Comparison of ENCODE assay signal across 8 cellular contexts in the genomic region with DNA sequence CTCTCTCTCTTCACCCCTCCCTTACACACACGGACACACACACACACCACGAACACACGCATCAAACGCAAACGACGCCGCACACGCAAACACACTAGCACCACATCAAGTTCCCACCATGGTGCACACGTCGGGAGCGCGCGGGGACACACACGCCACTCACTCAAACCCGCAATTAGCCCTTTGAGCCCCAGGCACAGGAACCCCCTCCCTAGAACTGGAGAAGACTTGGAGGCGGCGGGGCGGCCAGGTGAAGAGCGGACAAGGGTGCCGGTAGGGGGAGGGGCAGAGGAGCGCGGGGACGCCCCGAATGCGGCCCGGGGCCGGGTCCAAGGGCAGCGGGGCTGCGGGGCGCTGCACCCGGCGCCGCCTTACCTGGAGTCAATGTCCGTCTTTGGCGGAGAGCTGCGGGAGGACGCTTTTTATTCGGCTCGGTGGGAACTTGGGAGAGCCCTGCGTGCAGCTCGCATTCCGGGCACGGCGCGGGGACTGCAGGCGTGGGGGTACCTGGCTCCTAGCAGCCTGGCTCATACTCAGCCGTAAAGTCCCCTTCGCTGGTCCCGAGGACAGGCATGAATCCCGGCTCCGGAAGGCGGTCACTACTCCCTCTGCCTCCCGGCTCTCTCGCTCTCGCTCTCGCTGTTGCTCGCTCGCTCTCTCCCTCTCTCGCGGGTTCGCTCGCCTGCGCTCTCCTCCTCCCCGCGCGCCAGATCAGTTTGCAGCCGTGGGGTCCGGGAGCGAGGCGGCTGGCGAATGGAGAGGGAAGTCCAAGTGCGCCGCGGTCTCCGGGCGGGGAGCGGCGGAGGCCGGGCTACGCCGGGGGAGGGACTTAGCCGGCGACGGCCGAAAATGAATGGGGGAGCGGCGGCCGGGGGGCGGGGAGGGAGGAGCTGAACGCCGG. TPM values are rescaled to one million over a fixed set of nuclear protein-coding genes. Genes with fewer than 3 reads are reported as not detected.
DNase-seq lines count a peak whose midpoint lies in the region; ATAC-seq, FAIRE-seq and TF ChIP-seq lines count a peak whose summit lies in the region.

A gene with protein sequence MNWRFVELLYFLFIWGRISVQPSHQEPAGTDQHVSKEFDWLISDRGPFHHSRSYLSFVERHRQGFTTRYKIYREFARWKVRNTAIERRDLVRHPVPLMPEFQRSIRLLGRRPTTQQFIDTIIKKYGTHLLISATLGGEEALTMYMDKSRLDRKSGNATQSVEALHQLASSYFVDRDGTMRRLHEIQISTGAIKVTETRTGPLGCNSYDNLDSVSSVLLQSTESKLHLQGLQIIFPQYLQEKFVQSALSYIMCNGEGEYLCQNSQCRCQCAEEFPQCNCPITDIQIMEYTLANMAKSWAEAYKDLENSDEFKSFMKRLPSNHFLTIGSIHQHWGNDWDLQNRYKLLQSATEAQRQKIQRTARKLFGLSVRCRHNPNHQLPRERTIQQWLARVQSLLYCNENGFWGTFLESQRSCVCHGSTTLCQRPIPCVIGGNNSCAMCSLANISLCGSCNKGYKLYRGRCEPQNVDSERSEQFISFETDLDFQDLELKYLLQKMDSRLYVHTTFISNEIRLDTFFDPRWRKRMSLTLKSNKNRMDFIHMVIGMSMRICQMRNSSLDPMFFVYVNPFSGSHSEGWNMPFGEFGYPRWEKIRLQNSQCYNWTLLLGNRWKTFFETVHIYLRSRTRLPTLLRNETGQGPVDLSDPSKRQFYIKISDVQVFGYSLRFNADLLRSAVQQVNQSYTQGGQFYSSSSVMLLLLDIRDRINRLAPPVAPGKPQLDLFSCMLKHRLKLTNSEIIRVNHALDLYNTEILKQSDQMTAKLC (minus strand): TSS at position 755 of the 901 bp plus-strand sequence. CDS start 56,080 bp downstream, outside the sequence.

- H3K9me3 ChIP-seq in small intestine (ENCODE audit: control insufficient read depth, low read depth): no peaks in the 10 kb centered on the region

- no peak for TF ChIP-seq POLR2A in GM18505 (IDR thresholded peaks at IDR 0.05; ENCODE audit: borderline replicate concordance, extremely low read depth, insufficient read depth, insufficient read length)

- DNase-seq in DMS53 (lab: John Stamatoyannopoulos, UW): peak; percentile 92
- DNase-seq in NCI-H69 (lab: John Stamatoyannopoulos, UW): peak; percentile 89
- DNase-seq in nephron progenitor cell: peak; percentile 84
- DNase-seq in small intestine: no peak
- no peak for DNase-seq in Kasumi-1 (lab: John Stamatoyannopoulos, UW)

- H3K4me1 ChIP-seq in small intestine (ENCODE audit: control insufficient read depth in 2 of 2, insufficient read depth in 1 of 2, low read depth in 1 of 2, low read length in 1 of 2): no peaks in the 10 kb centered on the region

- TF ChIP-seq CTCF in nephron progenitor cell (IDR thresholded peaks at IDR 0.05): no peak

- peaks cover 8 to 22% of the 10 kb centered on the region in 2 donors for H3K27me3 ChIP-seq in small intestine (ENCODE audit: control insufficient read depth in 2 of 2, insufficient read depth in 2 of 2, low read length in 2 of 2)

- H3K36me3 Mint-ChIP-seq in nephron progenitor cell (ENCODE audit: low read depth): no peaks in the 10 kb centered on the region

- peak within 1 kb of the TSS in 1 of 2 donors; percentile 32 for H3K4me3 ChIP-seq in small intestine (ENCODE audit: low read depth in 1 of 2, low read length in 2 of 2)

- WGBS in small intestine, 3 donors: 3 to 9% (median 7%) methylated on average over 74 to 91 of the region's 91 CpGs

- FAIRE-seq in small intestine (lab: Jason Lieb, UNC): no peak

- peak within 1 kb of the TSS; percentile 95 for H3K4me3 Mint-ChIP-seq in nephron progenitor cell

- peaks cover 33% of the 10 kb centered on the region for H3K4me1 Mint-ChIP-seq in nephron progenitor cell

- H3K36me3 ChIP-seq in small intestine (ENCODE audit: control insufficient read depth in 2 of 2, insufficient read depth in 2 of 2, low read length in 2 of 2): no peaks in the 10 kb centered on the region

- H3K9me3 Mint-ChIP-seq in nephron progenitor cell: no peaks in the 10 kb centered on the region

- H3K27me3 Mint-ChIP-seq in nephron progenitor cell (ENCODE audit: low read depth, poor library complexity): peaks cover 62% of the 10 kb centered on the region

- H3K27ac Mint-ChIP-seq in nephron progenitor cell: no peak within 1 kb of the TSS

- no peak within 1 kb of the TSS for H3K27ac ChIP-seq in small intestine (ENCODE audit: low read depth in 1 of 2, low read length in 1 of 2)

- ATAC-seq in esophagus mucosa (peak; percentile 62), GM18505 (IDR thresholded peaks at IDR 0.05; ENCODE audit: unreplicated experiment) (no peak), GM19463 (IDR thresholded peaks at IDR 0.05; ENCODE audit: unreplicated experiment) (no peak)

RNA-seq across cellular contexts. Expression of the gene that starts here (rescaled TPM):
- total RNA-seq in esophagus mucosa: 3.4 TPM
- 1 to 10 TPM in 1 of 3 donors, not detected in 2; 2.3 TPM for polyA plus RNA-seq in small intestine

Comparison
In these comparisons a context has a peak if more than half of its experiments do, and no peak if none do; other contexts are left out.
1. DNase-seq: peak in DMS53 (single experiment), NCI-H69 (single experiment) and nephron progenitor cell (single experiment); none in small intestine (single experiment) and Kasumi-1 (0 of 2).